Comparison of ENCODE assay signal across 30 cellular contexts in the genomic region with DNA sequence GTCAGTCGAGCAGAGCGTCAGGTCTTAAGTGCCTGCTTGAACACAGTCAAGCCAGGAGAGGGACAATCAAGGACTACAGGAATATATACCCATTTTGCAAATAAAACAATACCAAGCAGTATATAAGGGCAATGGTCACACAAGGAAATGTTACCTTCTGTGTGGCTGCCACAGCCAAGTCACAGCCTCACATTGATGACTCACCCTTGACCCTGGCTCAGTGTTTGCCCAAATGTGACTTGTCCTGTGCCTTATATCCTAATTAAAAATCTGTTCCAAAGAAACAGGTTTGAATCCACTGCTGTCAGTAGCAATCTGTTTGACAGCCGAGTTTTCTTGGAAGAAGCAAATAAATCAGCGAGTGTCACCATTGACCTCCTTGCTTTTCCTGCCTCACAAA. TPM values are rescaled to one million over a fixed set of nuclear protein-coding genes. Genes with fewer than 3 reads are reported as not detected.
DNase-seq lines count a peak whose midpoint lies in the region; ATAC-seq, FAIRE-seq and TF ChIP-seq lines count a peak whose summit lies in the region.
"Had no signal": no experiment of that assay in that cellular context is flagged by ENCODE, and none has a peak within 500 bp of the region (broad histone marks: within the 10 kb centered on the region; RNA-seq: fewer than 3 reads in every experiment).

No MANE protein-coding gene starts in this region.

- H3K9me3 ChIP-seq in heart left ventricle (no peaks in the 10 kb centered on the region), K562 (replicated peaks; ENCODE audit: control insufficient read depth, insufficient read depth, low read depth, low read length) (no peaks in the 10 kb centered on the region), lower lobe of right lung (no peaks in the 10 kb centered on the region), uterus (no peaks in the 10 kb centered on the region)
- H3K9me3 ChIP-seq: Caco-2, MG63, SJCRH30 had no signal

- TF ChIP-seq POLR2A in heart left ventricle (IDR thresholded peaks at IDR 0.05) (no peak), K562 (conservative IDR thresholded peaks at IDR 0.05) (no peak), uterus (IDR thresholded peaks at IDR 0.05) (no peak)

- no peaks in the 10 kb centered on the region for H4K20me1 ChIP-seq in K562 (replicated peaks; ENCODE audit: control insufficient read depth, insufficient read depth, low read length)

- no peaks in the 10 kb centered on the region for H3K9me1 ChIP-seq in K562 (ENCODE audit: control insufficient read depth, insufficient read depth, low read length)

- in situ Hi-C loops in K562 (cut with MboI) = no loop called here

- H3K4me2 ChIP-seq in K562 (ENCODE audit: insufficient read depth, low read length) = no peak overlapping the region

- POLR2A ChIA-PET in K562 (lab: Yijun Ruan, JAX) = no interaction called here

- no peaks in the 10 kb centered on the region for H3K79me2 ChIP-seq in K562 (ENCODE audit: control insufficient read depth, insufficient read depth, low read length)

- H3K36me3 ChIP-seq in heart left ventricle (peaks cover 0 to 99% (median 88%) of the 10 kb centered on the region in 9 donors), K562 (ENCODE audit: control insufficient read depth, insufficient read depth, low read length) (peaks cover 91% of the 10 kb centered on the region), lower lobe of right lung (peaks cover 91% of the 10 kb centered on the region), uterus (no peaks in the 10 kb centered on the region)

- TF ChIP-seq CTCF in heart left ventricle (IDR thresholded peaks at IDR 0.05) (no peak), K562 (IDR thresholded peaks at IDR 0.05 in 2 of 3, conservative IDR thresholded peaks at IDR 0.05 in 1 of 3; ENCODE audit: insufficient read depth in 2 of 3, low read depth in 1 of 3, low read length in 3 of 3) (no peak), lower lobe of right lung (IDR thresholded peaks at IDR 0.05) (no peak), uterus (IDR thresholded peaks at IDR 0.05) (no peak)

- no peaks in the 10 kb centered on the region for H3K27me3 ChIP-seq in heart left ventricle
- no peaks in the 10 kb centered on the region for H3K27me3 ChIP-seq in K562 (ENCODE audit: control insufficient read depth in 2 of 2, insufficient read depth in 2 of 2, low read length in 2 of 2)
- H3K27me3 ChIP-seq in lower lobe of right lung (ENCODE audit: low read depth) = no peaks in the 10 kb centered on the region
- H3K27me3 ChIP-seq in uterus = no peaks in the 10 kb centered on the region
- H3K27me3 ChIP-seq: MG63, SJCRH30 had no signal

- CTCF ChIA-PET in K562 (lab: Yijun Ruan, JAX; ENCODE audit: low intra/inter-chr PET ratio) = no interaction called here

- peaks cover 0 to 43% (median 25%) of the 10 kb centered on the region in 12 donors for H3K4me1 ChIP-seq in heart left ventricle
- H3K4me1 ChIP-seq in K562 (replicated peaks in 1 of 2; ENCODE audit: control insufficient read depth in 2 of 2, insufficient read depth in 2 of 2, low read length in 2 of 2) = no peaks in the 10 kb centered on the region
- peaks cover 66% of the 10 kb centered on the region for H3K4me1 ChIP-seq in lower lobe of right lung
- peaks cover 7 to 13% of the 10 kb centered on the region in 2 donors for H3K4me1 ChIP-seq in uterus
- H3K4me1 ChIP-seq: Caco-2, SJCRH30 had no signal

- H3K27ac ChIP-seq in heart left ventricle (peak overlapping the region in 9 of 12 donors; percentile 11 to 80 (median 32)), K562 (ENCODE audit: extremely low read depth, low read depth, low read length) (no peak overlapping the region), lower lobe of right lung (peak overlapping the region; percentile 8), uterus (peak overlapping the region; percentile 41 to 91)
- H3K27ac ChIP-seq: epithelial cell of prostate, HL-60, SJCRH30 had no signal

- TF ChIP-seq EP300 in K562 (IDR thresholded peaks at IDR 0.05; ENCODE audit: low read length) = no peak

- H3K4me3 ChIP-seq in heart left ventricle (no peak overlapping the region), K562 (no peak overlapping the region), lower lobe of right lung (no peak overlapping the region), uterus (no peak overlapping the region)
- H3K4me3 ChIP-seq: lung, MG63, SJCRH30 had no signal

- WGBS in heart left ventricle, 4 donors = 88 to 91% (median 91%) methylated on average over 4 of the region's 4 CpGs
- 79% methylated on average over 4 of the region's 4 CpGs for WGBS in K562 (ENCODE audit: insufficient coverage, low coverage, missing lambda C conversion rate)

- H3K9ac ChIP-seq in K562 (ENCODE audit: insufficient read depth in 1 of 2, low read depth in 2 of 2, low read length in 2 of 2) = no peak overlapping the region

- intact Hi-C loops in heart left ventricle (cut with DNase I) (no loop called here), Right ventricle myocardium superior (cut with DNase I) (no loop called here), K562 (cut with micrococcal nuclease) (no loop called here), lower lobe of right lung (cut with DNase I) (no loop called here), uterus (cut with DNase I; ENCODE audit: low total_unique reads) (no loop called here)

- no peak for ATAC-seq in heart left ventricle
- ATAC-seq in Right ventricle myocardium superior (ENCODE audit: poor library complexity) = no peak
- ATAC-seq in K562 = no peak
- peak in 1 of 2 donors; percentile 49 for ATAC-seq in lower lobe of right lung
- no peak for ATAC-seq in HG03159 (IDR thresholded peaks at IDR 0.05; ENCODE audit: unreplicated experiment)
- ATAC-seq: activated CD4-positive, CD25-positive, alpha-beta regulatory T cell treated with anti-CD3 and anti-CD28 coated beads, Interleukin-2, amount 50 U/mL, for 24 hours; activated CD8-positive, alpha-beta T cell treated with anti-CD3 and anti-CD28 coated beads for 36 hours; activated naive CD8-positive, alpha-beta T cell treated with anti-CD3 and anti-CD28 coated beads, Interleukin-2, amount 50 U/mL, for 24 hours; Panc1; right cardiac atrium had no signal

- no TSS peak for BruUV-seq in K562 (replicated peaks; lab: Mats Ljungman, UMichigan)

- no peak overlapping the region for H2AFZ ChIP-seq in K562 (ENCODE audit: low read depth, low read length)

- no peak for TF ChIP-seq RAD21 in K562 (CRISPR knock-in tag; conservative IDR thresholded peaks at IDR 0.05 in 1 of 2, IDR thresholded peaks at IDR 0.05 in 1 of 2)

- FAIRE-seq in K562 (lab: Jason Lieb, UNC) = no peak
- FAIRE-seq: H54, TTC549 had no signal

- no peak for DNase-seq in heart left ventricle
- no peak for DNase-seq in Right ventricle myocardium superior
- DNase-seq in K562 (ENCODE audit: extremely low read depth in 1 of 4, low spot score in 3 of 4) = no peak
- no peak for DNase-seq in lower lobe of right lung
- DNase-seq in uterus = no peak
- DNase-seq in stimulated activated CD4-positive, alpha-beta T cell treated with anti-CD3 and anti-CD28 coated beads, Interleukin-1b, Interleukin-23, amount 100 ng/mL, for 48 hours = no peak
- no peak for DNase-seq in cerebellar cortex (ENCODE audit: low spot score)
- DNase-seq: activated CD8-positive, alpha-beta T cell treated with anti-CD3 and anti-CD28 coated beads for 36 hours; activated gamma-delta T cell treated with Interleukin-2 at 50 U/mL for 16 hours; activated naive CD8-positive, alpha-beta T cell treated with anti-CD3 and anti-CD28 coated beads, Interleukin-2, amount 50 U/mL, for 24 hours; Caco-2; DND-41; effector CD4-positive, alpha-beta T cell; hippocampal formation; immature natural killer cell; MG63; NCI-H1417 treated with DMSO at 0.1 percent for 48 hours; NCI-H446 treated with DMSO at 0.1 percent for 48 hours; nephron progenitor cell; right cardiac atrium; SJCRH30 had no signal

RNA-seq across cellular contexts. Expression of a gene that starts 34.3 kb away (rescaled TPM):
- total RNA-seq in heart left ventricle (10 to 100 TPM; 54.2 to 86.2 (median 75.5) TPM), Right ventricle myocardium superior (73.2 TPM), K562 (2014; rRNA removed) (47.2 and 63.5 TPM in 2 replicates), K562 (2014; rRNA removed; fragmentation: Illumina TruSeq; extraction: Trizol) (81.6 and 89.0 TPM in 2 replicates), K562 (2015; rRNA removed; fragmentation: Illumina TruSeq; extraction: Trizol) (56.9 and 58.5 TPM in 2 replicates), K562 (2021) (74.8 and 80.1 TPM in 2 replicates), lower lobe of right lung (54.7 TPM), uterus (10 to 100 TPM; 21.3 to 67.9 (median 42.6) TPM)
- polyA plus RNA-seq in heart left ventricle (10 to 100 TPM; 34.0 to 55.9 TPM), K562 (2011; rRNA removed) (92.9 and 95.9 TPM in 2 replicates), K562 (2014; fragmentation: Illumina TruSeq; extraction: Trizol) (96.1 and 111 TPM in 2 replicates), K562 (2014; fragmentation: Nextera tagmentation; extraction: Ambion mirVana) (10 to 100 TPM; 35.2 to 41.9 TPM), K562 (2014; rRNA removed) (46.7 and 67.6 TPM in 2 replicates)
- 94.9 and 122 TPM in 2 replicates for total RNA-seq in K562 (2011; cell fraction: chromatin; rRNA removed; ENCODE audit: low replicate concordance)
- 56.4 and 60.3 TPM in 2 replicates for total RNA-seq in K562 (2011; cell fraction: nucleolus; rRNA removed)
- 122 and 177 TPM in 2 replicates for total RNA-seq in K562 (2011; cell fraction: nucleoplasm; rRNA removed)
- polyA plus RNA-seq in K562 (2011; cell fraction: cytosol; rRNA removed) = 47.9 and 60.0 TPM in 2 replicates
- 59.9 and 67.0 TPM in 2 replicates for polyA plus RNA-seq in K562 (2011; cell fraction: nucleus; rRNA removed)
- 71.0 and 74.5 TPM in 2 replicates for polyA plus RNA-seq in K562 (2012)
- 51.7 and 54.4 TPM in 2 replicates for polyA minus RNA-seq in K562 (2011; rRNA and poly(A)+ RNA removed)
- 23.9 and 29.3 TPM in 2 replicates for polyA minus RNA-seq in K562 (2011; cell fraction: cytosol; rRNA and poly(A)+ RNA removed)
- polyA minus RNA-seq in K562 (2011; cell fraction: nucleus; rRNA and poly(A)+ RNA removed) = 9.6 and 22.3 TPM in 2 replicates

RNA-seq across cellular contexts. Expression of a gene that starts 34.5 kb away (rescaled TPM):
- total RNA-seq in heart left ventricle (10 to 100 TPM in 7 of 9 donors, 1 to 10 TPM in 2; 7.5 to 36.2 (median 12.1) TPM), Right ventricle myocardium superior (27.8 TPM), K562 (2014; rRNA removed) (0.12 and 0.18 TPM in 2 replicates), K562 (2014; rRNA removed; fragmentation: Illumina TruSeq; extraction: Trizol) (not detected in 2 replicates), K562 (2015; rRNA removed; fragmentation: Illumina TruSeq; extraction: Trizol) (not detected in 2 replicates), K562 (2021) (0.18 TPM in 1 of 2 replicates, not detected in the other), lower lobe of right lung (11.9 TPM), uterus (10 to 100 TPM in 1 of 4 donors, 1 to 10 TPM in 3; 1.2 to 32.4 (median 6.7) TPM)
- polyA plus RNA-seq in heart left ventricle (10 to 100 TPM in 1 of 2 donors, 1 to 10 TPM in 1; 5.7 to 23.5 TPM), K562 (2011; rRNA removed) (0.06 TPM in 1 of 2 replicates, not detected in the other), K562 (2014; fragmentation: Illumina TruSeq; extraction: Trizol) (0.08 TPM in 1 of 2 replicates, not detected in the other), K562 (2014; fragmentation: Nextera tagmentation; extraction: Ambion mirVana) (not detected), K562 (2014; rRNA removed) (0.54 TPM in 1 of 2 replicates, not detected in the other)
- 0.42 TPM in 1 of 2 replicates, not detected in the other for total RNA-seq in K562 (2011; cell fraction: chromatin; rRNA removed; ENCODE audit: low replicate concordance)
- 0.33 TPM in 1 of 2 replicates, not detected in the other for total RNA-seq in K562 (2011; cell fraction: nucleolus; rRNA removed)
- 0.15 and 0.84 TPM in 2 replicates for total RNA-seq in K562 (2011; cell fraction: nucleoplasm; rRNA removed)
- not detected in 2 replicates for polyA plus RNA-seq in K562 (2011; cell fraction: cytosol; rRNA removed)
- 0.06 and 0.13 TPM in 2 replicates for polyA plus RNA-seq in K562 (2011; cell fraction: nucleus; rRNA removed)
- 0.10 and 0.64 TPM in 2 replicates for polyA plus RNA-seq in K562 (2012)
- not detected in 2 replicates for polyA minus RNA-seq in K562 (2011; rRNA and poly(A)+ RNA removed)
- not detected in 2 replicates for polyA minus RNA-seq in K562 (2011; cell fraction: cytosol; rRNA and poly(A)+ RNA removed)
- polyA minus RNA-seq in K562 (2011; cell fraction: nucleus; rRNA and poly(A)+ RNA removed) = 0.33 TPM in 1 of 2 replicates, not detected in the other
- total RNA-seq: A673; activated CD8-positive, alpha-beta T cell treated with anti-CD3 and anti-CD28 coated beads for 36 hours; Caco-2; SJCRH30 had no signal

RNA-seq across cellular contexts. Expression of a gene that starts 45.4 kb away (rescaled TPM):
- 10 to 100 TPM; 30.9 to 61.6 (median 42.6) TPM for total RNA-seq in heart left ventricle
- polyA plus RNA-seq in heart left ventricle = 10 to 100 TPM; 42.6 to 69.3 TPM
- total RNA-seq in Right ventricle myocardium superior = 65.2 TPM
- total RNA-seq in K562 (2011; cell fraction: chromatin; rRNA removed; ENCODE audit: low replicate concordance) = 16.9 and 22.0 TPM in 2 replicates
- total RNA-seq in K562 (2011; cell fraction: nucleolus; rRNA removed) = 16.6 and 19.2 TPM in 2 replicates
- 25.1 and 30.4 TPM in 2 replicates for total RNA-seq in K562 (2011; cell fraction: nucleoplasm; rRNA removed)
- total RNA-seq in K562 (2014; rRNA removed) = 65.8 and 86.0 TPM in 2 replicates
- 130 and 132 TPM in 2 replicates for total RNA-seq in K562 (2014; rRNA removed; fragmentation: Illumina TruSeq; extraction: Trizol)
- total RNA-seq in K562 (2015; rRNA removed; fragmentation: Illumina TruSeq; extraction: Trizol) = 107 and 119 TPM in 2 replicates
- 86.9 and 90.1 TPM in 2 replicates for total RNA-seq in K562 (2021)
- polyA plus RNA-seq in K562 (2011; rRNA removed) = 113 and 137 TPM in 2 replicates
- 95.1 and 112 TPM in 2 replicates for polyA plus RNA-seq in K562 (2011; cell fraction: cytosol; rRNA removed)
- polyA plus RNA-seq in K562 (2011; cell fraction: nucleus; rRNA removed) = 24.2 and 38.0 TPM in 2 replicates
- polyA plus RNA-seq in K562 (2012) = 81.7 and 93.9 TPM in 2 replicates
- polyA plus RNA-seq in K562 (2014; fragmentation: Illumina TruSeq; extraction: Trizol) = 116 and 156 TPM in 2 replicates
- polyA plus RNA-seq in K562 (2014; fragmentation: Nextera tagmentation; extraction: Ambion mirVana) = 100 to 1,000 TPM; 195 to 205 TPM
- 87.9 and 108 TPM in 2 replicates for polyA plus RNA-seq in K562 (2014; rRNA removed)
- polyA minus RNA-seq in K562 (2011; rRNA and poly(A)+ RNA removed) = 105 and 126 TPM in 2 replicates
- 34.9 and 49.9 TPM in 2 replicates for polyA minus RNA-seq in K562 (2011; cell fraction: cytosol; rRNA and poly(A)+ RNA removed)
- polyA minus RNA-seq in K562 (2011; cell fraction: nucleus; rRNA and poly(A)+ RNA removed) = 11.2 and 16.2 TPM in 2 replicates
- total RNA-seq in lower lobe of right lung = 14.4 TPM
- 10 to 100 TPM; 22.8 to 36.0 (median 27.5) TPM for total RNA-seq in uterus
